Comparison of ENCODE assay signal across 2 cellular contexts in the genomic region with DNA sequence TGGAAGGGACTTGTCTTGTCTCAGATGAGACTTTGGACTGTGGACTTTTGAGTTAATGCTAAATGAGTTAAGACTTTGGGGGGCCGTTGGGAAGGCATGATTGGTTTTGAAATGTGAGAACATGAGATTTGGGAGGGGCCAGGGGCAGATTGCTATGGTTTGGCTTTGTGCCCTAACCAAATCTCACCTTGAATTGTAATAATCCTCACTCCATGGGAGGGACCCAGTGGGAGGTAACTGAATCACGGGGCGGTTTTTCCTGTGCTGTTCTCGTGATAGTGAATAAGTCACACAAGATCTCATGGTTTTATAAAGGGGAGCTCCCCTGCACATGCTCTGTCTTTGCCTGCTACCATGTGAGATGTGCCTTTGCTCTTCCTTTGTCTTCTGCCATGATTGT.
TF ChIP-seq lines count a peak whose summit lies in the region.

No MANE protein-coding gene starts in this region.

TF ChIP-seq in liver, 16 proteins besides CTCF, POLR2A, EP300 and RAD21 (continued from another document):
- no peak for TF ChIP-seq REST (IDR thresholded peaks at IDR 0.05)
TF ChIP-seq in liver: peak in this region for 1.

TF ChIP-seq in HepG2, 621 proteins besides CTCF, POLR2A, EP300 and RAD21 (continued from another document):
- TF ChIP-seq ZNF142 (CRISPR knock-in tag; IDR thresholded peaks at IDR 0.05): no peak
